Comparison of ENCODE assay signal across 8 cellular contexts in the genomic region with DNA sequence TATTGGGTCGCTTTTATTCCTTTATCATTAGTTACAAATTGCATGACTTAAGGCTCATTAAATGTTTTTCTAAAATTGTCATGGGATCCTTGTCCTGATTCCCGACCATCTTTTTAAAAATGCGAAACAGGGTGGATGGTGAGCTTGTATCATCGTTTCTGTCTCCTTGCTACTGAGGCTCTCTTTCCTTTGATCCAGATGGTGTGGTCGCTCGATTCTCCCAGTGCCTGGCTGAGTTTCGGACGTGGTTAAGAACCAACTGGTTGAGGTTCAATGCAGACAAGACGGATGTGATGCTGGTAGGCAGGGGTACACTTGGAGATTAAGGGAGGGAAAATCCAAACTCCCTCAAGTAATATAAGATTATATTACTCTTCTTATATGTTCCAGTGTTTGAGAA. TPM values are rescaled to one million over a fixed set of nuclear protein-coding genes. Genes with fewer than 3 reads are reported as not detected.
DNase-seq lines count a peak whose midpoint lies in the region; ATAC-seq, FAIRE-seq and TF ChIP-seq lines count a peak whose summit lies in the region.

No MANE protein-coding gene starts in this region.

- no peak for TF ChIP-seq RAD21 in HepG2 (CRISPR knock-in tag; IDR thresholded peaks at IDR 0.05)

- no peak for FAIRE-seq in HepG2 (lab: Jason Lieb, UNC)

- H3K9me3 ChIP-seq in HepG2 (ENCODE audit: low read length): no peaks in the 10 kb centered on the region

- ATAC-seq in HepG2: no peak
- no peak for ATAC-seq in GM21526 (IDR thresholded peaks at IDR 0.05; ENCODE audit: low FRiP score, unreplicated experiment)
- no peak for ATAC-seq in HG03196 (IDR thresholded peaks at IDR 0.05; ENCODE audit: unreplicated experiment)

- H3K4me2 ChIP-seq in HepG2 (ENCODE audit: low read depth, low read length): peak overlapping the region; percentile 85

- H3K79me2 ChIP-seq in HepG2 (ENCODE audit: insufficient read depth, low read length): peaks cover 33% of the 10 kb centered on the region

- peaks cover 45% of the 10 kb centered on the region for H3K4me1 ChIP-seq in HepG2 (ENCODE audit: insufficient read depth, low read length)

- no peaks in the 10 kb centered on the region for H3K36me3 ChIP-seq in HepG2 (replicated peaks in 1 of 2; ENCODE audit: control insufficient read depth in 1 of 2, insufficient read depth in 2 of 2, low read length in 2 of 2)

- TF ChIP-seq POLR2A in HepG2 (IDR thresholded peaks at IDR 0.05; ENCODE audit: insufficient read depth in 1 of 2, low read depth in 2 of 2, low read length in 2 of 2): no peak

- H3K27ac ChIP-seq in HepG2 (ENCODE audit: extremely low read length, insufficient read depth, low read length): peak overlapping the region; percentile 90

- TF ChIP-seq CTCF in LNCaP clone FGC (IDR thresholded peaks at IDR 0.05; ENCODE audit: control insufficient read depth, extremely low read depth, insufficient read depth): no peak
- TF ChIP-seq CTCF in astrocyte of the cerebellum (IDR thresholded peaks at IDR 0.05; ENCODE audit: low read depth, low read length, missing control alignments): no peak
- TF ChIP-seq CTCF in HepG2 (CRISPR knock-in tag; IDR thresholded peaks at IDR 0.05): no peak
- TF ChIP-seq CTCF in type B pancreatic cell (conservative IDR thresholded peaks at IDR 0.05): no peak

- no peaks in the 10 kb centered on the region for H3K27me3 Mint-ChIP-seq in type B pancreatic cell

- H4K20me1 ChIP-seq in HepG2 (ENCODE audit: insufficient read depth, low read length): no peaks in the 10 kb centered on the region

- peaks cover 34% of the 10 kb centered on the region for H3K4me1 Mint-ChIP-seq in type B pancreatic cell (ENCODE audit: unreplicated experiment)

- DNase-seq in DMS 273 treated with DMSO at 0.1 percent for 48 hours (lab: John Stamatoyannopoulos, UW): peak; percentile 24
- DNase-seq in LNCaP clone FGC (ENCODE audit: low read depth): no peak
- DNase-seq in astrocyte of the cerebellum (ENCODE audit: low read depth): no peak
- DNase-seq in HepG2 (ENCODE audit: low spot score): no peak
- DNase-seq in type B pancreatic cell (ENCODE audit: extremely low spot score, unreplicated experiment): no peak
- DNase-seq in NCI-H1436 (lab: John Stamatoyannopoulos, UW): no peak

- H3K27ac Mint-ChIP-seq in type B pancreatic cell: peak overlapping the region; percentile 97

- H3K9me3 Mint-ChIP-seq in type B pancreatic cell: no peaks in the 10 kb centered on the region

- no peaks in the 10 kb centered on the region; a peak in 1 of 5 replicates for H3K27me3 ChIP-seq in HepG2 (ENCODE audit: control insufficient read depth in 1 of 2, insufficient read depth in 2 of 2, low read length in 2 of 2)

- no TSS peak for BruUV-seq in HepG2 (replicated peaks; lab: Mats Ljungman, UMichigan)

- peak overlapping the region; percentile 97 for H3K4me3 Mint-ChIP-seq in type B pancreatic cell

- CTCF ChIA-PET in HepG2 (lab: Yijun Ruan, JAX; ENCODE audit: low intra/inter-chr PET ratio, low total read pairs): no interaction called here

- H3K36me3 Mint-ChIP-seq in type B pancreatic cell: peaks cover 8% of the 10 kb centered on the region

- POLR2A ChIA-PET in HepG2 (lab: Yijun Ruan, JAX): interaction anchor here (1.4 to 2.8 kb wide), 2 partner anchors 10 to 128 kb away, joined by 3 to 20 read pairs; a partner anchor contains a TSS

- TF ChIP-seq EP300 in HepG2 (IDR thresholded peaks at IDR 0.05; ENCODE audit: low read depth in 2 of 2, low read length in 2 of 2) (no peak), HepG2 (CRISPR knock-in tag; IDR thresholded peaks at IDR 0.05; ENCODE audit: borderline replicate concordance) (no peak)

- peak overlapping the region; percentile 66 for H2AFZ ChIP-seq in HepG2 (ENCODE audit: low read length)

- in situ Hi-C loops in astrocyte of the cerebellum (cut with HindIII; ENCODE audit: low sequenced_read_pairs) (no loop called here), HepG2 (cut with HindIII; ENCODE audit: extremely low pct_ligation_motif_present, low pct_unique_long_range_greater_than_20kb) (loop anchor here (5.0 to 25.0 kb wide), 2 partner anchors 126 to 486 kb away; a partner anchor contains a TSS)

- peak overlapping the region; percentile 74 for H3K4me3 ChIP-seq in LNCaP clone FGC (ENCODE audit: low read depth, low read length)
- H3K4me3 ChIP-seq in astrocyte of the cerebellum (ENCODE audit: low read depth, low read length): peak overlapping the region; percentile 90
- peak overlapping the region; percentile 78 to 97 (median 83) for H3K4me3 ChIP-seq in HepG2 (replicated peaks in 1 of 3; ENCODE audit: insufficient read depth in 1 of 3, low read depth in 2 of 3, low read length in 3 of 3)

- intact Hi-C loops in HepG2 (cut with micrococcal nuclease; ENCODE audit: unreplicated experiment): loop anchor here (2.0 to 5.0 kb wide), 2 partner anchors 159 to 505 kb away; a partner anchor contains a TSS

- H3K9ac ChIP-seq in HepG2 (ENCODE audit: insufficient read depth, low read depth, low read length): peak overlapping the region; percentile 92

- 7% methylated on average over 9 of the region's 9 CpGs for WGBS in HepG2 (ENCODE audit: low lambda C conversion rate)

TF ChIP-seq in HepG2, 621 proteins besides CTCF, POLR2A, EP300 and RAD21:
- TF ChIP-seq ZNF232 (CRISPR knock-in tag; IDR thresholded peaks at IDR 0.05; ENCODE audit: borderline replicate concordance) (no peak), HDAC1 (CRISPR knock-in tag; IDR thresholded peaks at IDR 0.05) (0 out of 2 replicates have a peak, but pooled peaks have one; percentile 4)
- TF ChIP-seq, protein P1, sequence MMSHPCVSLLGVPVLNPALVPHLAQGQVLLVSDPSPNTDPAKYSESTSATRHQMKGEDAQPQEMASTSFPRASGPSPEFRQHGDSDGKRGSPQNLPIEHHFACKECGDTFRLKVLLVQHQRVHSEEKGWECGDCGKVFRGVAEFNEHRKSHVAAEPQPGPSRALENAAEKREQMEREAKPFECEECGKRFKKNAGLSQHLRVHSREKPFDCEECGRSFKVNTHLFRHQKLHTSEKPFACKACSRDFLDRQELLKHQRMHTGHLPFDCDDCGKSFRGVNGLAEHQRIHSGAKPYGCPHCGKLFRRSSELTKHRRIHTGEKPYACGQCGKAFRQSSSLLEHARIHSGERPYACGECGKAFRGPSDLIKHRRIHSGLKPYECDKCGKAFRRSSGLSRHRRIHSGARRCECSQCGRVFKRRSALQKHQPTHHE (CRISPR knock-in tag; IDR thresholded peaks at IDR 0.05; ENCODE audit: borderline replicate concordance): 0 out of 2 replicates have a peak, but pooled peaks have one; percentile 15

RNA-seq across cellular contexts. Expression of a gene that starts 1.2 kb away (rescaled TPM):
- total RNA-seq in HepG2 (2016; rRNA removed; fragmentation: Illumina TruSeq; extraction: Trizol): 30.4 and 49.3 TPM in 2 replicates
- total RNA-seq in HepG2 (2016; cell fraction: cytosol; rRNA removed; fragmentation: Illumina TruSeq; extraction: Trizol; ENCODE audit: low read depth): 21.3 and 23.1 TPM in 2 replicates
- total RNA-seq in HepG2 (2016; cell fraction: insoluble cytoplasmic fraction; rRNA removed; fragmentation: Illumina TruSeq; extraction: Trizol): 29.2 and 46.7 TPM in 2 replicates
- total RNA-seq in HepG2 (2016; cell fraction: membrane; rRNA removed; fragmentation: Illumina TruSeq; extraction: Trizol): 20.0 and 23.3 TPM in 2 replicates
- total RNA-seq in HepG2 (2016; cell fraction: nucleus; rRNA removed; fragmentation: Illumina TruSeq; extraction: Trizol): 27.6 and 28.7 TPM in 2 replicates
- 5.8 and 7.0 TPM in 2 replicates for polyA plus RNA-seq in HepG2 (2011; rRNA removed)
- 2.4 and 3.9 TPM in 2 replicates for polyA plus RNA-seq in HepG2 (2011; cell fraction: cytosol; rRNA removed)
- 3.5 and 4.5 TPM in 2 replicates for polyA plus RNA-seq in HepG2 (2011; cell fraction: nucleus; rRNA removed)
- polyA plus RNA-seq in HepG2 (2012): 9.4 and 12.5 TPM in 2 replicates
- polyA plus RNA-seq in HepG2 (2016; cell fraction: cytosol; fragmentation: Illumina TruSeq; extraction: Trizol; ENCODE audit: low read depth): 2.3 and 2.4 TPM in 2 replicates
- 24.6 and 29.2 TPM in 2 replicates for polyA plus RNA-seq in HepG2 (2016; cell fraction: insoluble cytoplasmic fraction; fragmentation: Illumina TruSeq; extraction: Trizol; ENCODE audit: low read depth)
- 6.4 and 6.7 TPM in 2 replicates for polyA plus RNA-seq in HepG2 (2016; cell fraction: membrane; fragmentation: Illumina TruSeq; extraction: Trizol; ENCODE audit: low read depth)
- polyA plus RNA-seq in HepG2 (2016; cell fraction: nucleus; fragmentation: Illumina TruSeq; extraction: Trizol; ENCODE audit: insufficient read depth, low read depth): 21.5 and 24.2 TPM in 2 replicates
- polyA minus RNA-seq in HepG2 (2011; rRNA and poly(A)+ RNA removed; ENCODE audit: low replicate concordance): 7.4 and 14.2 TPM in 2 replicates
- polyA minus RNA-seq in HepG2 (2011; cell fraction: cytosol; rRNA and poly(A)+ RNA removed): 18.3 and 20.1 TPM in 2 replicates
- polyA minus RNA-seq in HepG2 (2011; cell fraction: nucleus; rRNA and poly(A)+ RNA removed): 51.3 and 53.3 TPM in 2 replicates
- total RNA-seq in type B pancreatic cell (ENCODE audit: low replicate concordance): 25.6 and 27.8 TPM in 2 replicates

RNA-seq across cellular contexts. Expression of a gene that starts 1.3 kb away (rescaled TPM):
- total RNA-seq in HepG2 (2016; rRNA removed; fragmentation: Illumina TruSeq; extraction: Trizol) (0.04 and 0.38 TPM in 2 replicates), type B pancreatic cell (ENCODE audit: low replicate concordance) (7.6 and 20.1 TPM in 2 replicates)
- 1.8 and 4.7 TPM in 2 replicates for total RNA-seq in HepG2 (2016; cell fraction: cytosol; rRNA removed; fragmentation: Illumina TruSeq; extraction: Trizol; ENCODE audit: low read depth)
- total RNA-seq in HepG2 (2016; cell fraction: insoluble cytoplasmic fraction; rRNA removed; fragmentation: Illumina TruSeq; extraction: Trizol): 0.33 and 2.4 TPM in 2 replicates
- 0.69 and 0.80 TPM in 2 replicates for total RNA-seq in HepG2 (2016; cell fraction: membrane; rRNA removed; fragmentation: Illumina TruSeq; extraction: Trizol)
- total RNA-seq in HepG2 (2016; cell fraction: nucleus; rRNA removed; fragmentation: Illumina TruSeq; extraction: Trizol): 3.9 and 6.5 TPM in 2 replicates
- 0.08 and 0.25 TPM in 2 replicates for polyA plus RNA-seq in HepG2 (2011; rRNA removed)
- 0.08 and 0.15 TPM in 2 replicates for polyA plus RNA-seq in HepG2 (2011; cell fraction: cytosol; rRNA removed)
- 0.02 and 0.16 TPM in 2 replicates for polyA plus RNA-seq in HepG2 (2011; cell fraction: nucleus; rRNA removed)
- 0.24 and 2.1 TPM in 2 replicates for polyA plus RNA-seq in HepG2 (2012)
- 0.80 and 2.0 TPM in 2 replicates for polyA plus RNA-seq in HepG2 (2016; cell fraction: cytosol; fragmentation: Illumina TruSeq; extraction: Trizol; ENCODE audit: low read depth)
- 0.37 and 0.70 TPM in 2 replicates for polyA plus RNA-seq in HepG2 (2016; cell fraction: insoluble cytoplasmic fraction; fragmentation: Illumina TruSeq; extraction: Trizol; ENCODE audit: low read depth)
- polyA plus RNA-seq in HepG2 (2016; cell fraction: membrane; fragmentation: Illumina TruSeq; extraction: Trizol; ENCODE audit: low read depth): 0.24 and 1.4 TPM in 2 replicates
- 0.70 and 0.71 TPM in 2 replicates for polyA plus RNA-seq in HepG2 (2016; cell fraction: nucleus; fragmentation: Illumina TruSeq; extraction: Trizol; ENCODE audit: insufficient read depth, low read depth)
- 0.89 and 3.4 TPM in 2 replicates for polyA minus RNA-seq in HepG2 (2011; rRNA and poly(A)+ RNA removed; ENCODE audit: low replicate concordance)
- polyA minus RNA-seq in HepG2 (2011; cell fraction: cytosol; rRNA and poly(A)+ RNA removed): not detected in 2 replicates
- polyA minus RNA-seq in HepG2 (2011; cell fraction: nucleus; rRNA and poly(A)+ RNA removed): 0.50 and 0.64 TPM in 2 replicates
